In genomic region chr9:34566972-34567371, GRCh38 we compare ENCODE assay signal across 27 cellular contexts. TPM values are rescaled to one million over a fixed set of nuclear protein-coding genes. Genes with fewer than 3 reads are reported as not detected.
DNase-seq lines count a peak whose midpoint lies in the region; ATAC-seq and TF ChIP-seq lines count a peak whose summit lies in the region.
"Had no signal": no experiment of that assay in that cellular context is flagged by ENCODE, and none has a peak within 500 bp of the region (broad histone marks: within the 10 kb centered on the region; RNA-seq: fewer than 3 reads in every experiment).

No MANE protein-coding gene starts in this region.

- H3K4me3 ChIP-seq in BE2C (ENCODE audit: low read depth, low read length) (no peak overlapping the region), SK-N-SH (ENCODE audit: low read depth in 2 of 2, low read length in 1 of 2) (no peak overlapping the region), GM23338 (no peak overlapping the region)
- H3K4me3 ChIP-seq: BLaER1 treated with 17β-estradiol and CSF1 and Interleukin-3, amounts not matched to agents 10 nM and 100 nM; GM12878; SK-N-MC had no signal

- no peaks in the 10 kb centered on the region for H4K20me1 ChIP-seq in SK-N-SH (ENCODE audit: insufficient read depth)
- no peaks in the 10 kb centered on the region; the same call in 1 of the 2 replicates for H4K20me1 ChIP-seq in GM23338 (replicated peaks; ENCODE audit: insufficient read depth)

- H3K79me2 ChIP-seq in SK-N-SH (ENCODE audit: insufficient read depth) = no peaks in the 10 kb centered on the region
- H3K79me2 ChIP-seq in GM23338 (replicated peaks; ENCODE audit: insufficient read depth) = no peaks in the 10 kb centered on the region

- DNase-seq in BE2C (peak; percentile 29), SK-N-SH (peak; percentile 79), chondrocyte (ENCODE audit: low spot score) (peak; percentile 36), GM23338 (ENCODE audit: low spot score) (no peak), islet precursor cell (no peak)
- no peak for DNase-seq in activated CD4-positive, alpha-beta T cell treated with anti-CD3 and anti-CD28 coated beads, Interleukin-2, amount 10 ng/mL, durations not matched to agents 24 days and 14 days
- DNase-seq: Caco-2; CD4-positive, alpha-beta T cell; GDM1; MM.1S; NCI-H2029; NCI-H446; NCI-H524 treated with DMSO at 0.1 percent for 48 hours; NCI-H774; PC-3; SHP77 treated with DMSO at 0.1 percent for 48 hours had no signal

- peak in 1 of 2 experiments; percentile 72; a peak in 1 of 4 replicates for TF ChIP-seq EP300 in SK-N-SH (IDR thresholded peaks at IDR 0.05; ENCODE audit: borderline replicate concordance in 1 of 2, low read depth in 1 of 2, low read length in 1 of 2)

- WGBS in SK-N-SH (ENCODE audit: low lambda C conversion rate) = 40% methylated on average over 6 of the region's 6 CpGs

- POLR2A ChIA-PET in SK-N-SH (lab: Yijun Ruan, JAX) = interaction anchor here (0.7 kb wide), 1 partner anchor 13 kb away, joined by 3 read pairs; no protein-coding TSS in a partner anchor

- H3K9me3 Mint-ChIP-seq in chondrocyte (ENCODE audit: low read depth) (peaks cover 3% of the 10 kb centered on the region), nephron (no peaks in the 10 kb centered on the region), GM23338 (no peaks in the 10 kb centered on the region; the same call in 2 of the 3 replicates)
- H3K9me3 Mint-ChIP-seq in activated T-helper 17 cell treated with anti-CD3 and anti-CD28 coated beads, Interleukin-2, amount 50 U/mL, for 72 hours = no peaks in the 10 kb centered on the region
- H3K9me3 Mint-ChIP-seq in activated CD4-positive, alpha-beta T cell treated with anti-CD3 and anti-CD28 coated beads, Interleukin-2, amount 10 ng/mL, durations not matched to agents 24 days and 14 days = no peaks in the 10 kb centered on the region
- H3K9me3 Mint-ChIP-seq: CD4-positive, alpha-beta T cell had no signal

- H3K27me3 Mint-ChIP-seq in chondrocyte (ENCODE audit: low read depth) (peaks cover 34% of the 10 kb centered on the region), nephron (ENCODE audit: low read depth) (peaks cover 10% of the 10 kb centered on the region), GM23338 (ENCODE audit: insufficient read depth, low read depth, poor library complexity) (peaks cover 26% of the 10 kb centered on the region)
- peaks cover 30% of the 10 kb centered on the region for H3K27me3 Mint-ChIP-seq in activated T-helper 17 cell treated with anti-CD3 and anti-CD28 coated beads, Interleukin-2, amount 50 U/mL, for 72 hours
- peaks cover 9% of the 10 kb centered on the region for H3K27me3 Mint-ChIP-seq in activated CD4-positive, alpha-beta T cell treated with anti-CD3 and anti-CD28 coated beads, Interleukin-2, amount 10 ng/mL, durations not matched to agents 24 days and 14 days

- no peak overlapping the region for H2AFZ ChIP-seq in SK-N-SH (ENCODE audit: low read depth)
- no peak overlapping the region for H2AFZ ChIP-seq in GM23338

- no peak overlapping the region for H3K27ac Mint-ChIP-seq in chondrocyte (ENCODE audit: unreplicated experiment)
- peak overlapping the region; percentile 61 to 76 (median 65) for H3K27ac Mint-ChIP-seq in nephron
- no peak overlapping the region for H3K27ac Mint-ChIP-seq in activated T-helper 17 cell treated with anti-CD3 and anti-CD28 coated beads, Interleukin-2, amount 50 U/mL, for 72 hours
- no peak overlapping the region for H3K27ac Mint-ChIP-seq in GM23338
- no peak overlapping the region for H3K27ac Mint-ChIP-seq in activated CD4-positive, alpha-beta T cell treated with anti-CD3 and anti-CD28 coated beads, Interleukin-2, amount 10 ng/mL, durations not matched to agents 24 days and 14 days
- H3K27ac Mint-ChIP-seq: CD4-positive, alpha-beta T cell; IgD-negative memory B cell had no signal

- H3K36me3 ChIP-seq in BE2C (peaks cover 72% of the 10 kb centered on the region), SK-N-SH (replicated peaks in 1 of 2; ENCODE audit: control insufficient read depth in 1 of 2, insufficient read depth in 2 of 2, low read length in 1 of 2) (no peaks in the 10 kb centered on the region), GM23338 (ENCODE audit: insufficient read depth) (no peaks in the 10 kb centered on the region)
- H3K36me3 ChIP-seq: BLaER1 treated with 17β-estradiol and CSF1 and Interleukin-3, amounts not matched to agents 10 nM and 100 nM had no signal

- ATAC-seq in activated T-helper 17 cell treated with anti-CD3 and anti-CD28 coated beads, Interleukin-2, amount 50 U/mL, for 72 hours (replicated peaks) = no peak
- ATAC-seq in GM23338 = no peak
- ATAC-seq: GM12878, HCT116, PC-3 had no signal

- CTCF ChIA-PET in SK-N-SH (lab: Yijun Ruan, JAX) = interaction anchor here (0.6 to 5.9 kb wide), 9 partner anchors 12 to 188 kb away, joined by 3 to 59 read pairs (median 3); no protein-coding TSS in a partner anchor

- H3F3A ChIP-seq in SK-N-SH (replicated peaks; ENCODE audit: insufficient read depth) = no peaks in the 10 kb centered on the region
- no peaks in the 10 kb centered on the region for H3F3A ChIP-seq in GM23338 (replicated peaks; ENCODE audit: low read depth)

- H3K27me3 ChIP-seq in BE2C = no peaks in the 10 kb centered on the region
- no peaks in the 10 kb centered on the region; the same call in 1 of the 2 replicates for H3K27me3 ChIP-seq in SK-N-SH (ENCODE audit: insufficient read depth)
- H3K27me3 ChIP-seq in GM23338 (ENCODE audit: insufficient read depth) = no peaks in the 10 kb centered on the region

- H3K9me3 ChIP-seq in BE2C (no peaks in the 10 kb centered on the region), SK-N-SH (no peaks in the 10 kb centered on the region)
- H3K9me3 ChIP-seq: Caco-2 had no signal

- H3K4me2 ChIP-seq in SK-N-SH = no peak overlapping the region
- H3K4me2 ChIP-seq in GM23338 = no peak overlapping the region
- H3K4me2 ChIP-seq: BLaER1 treated with 17β-estradiol and CSF1 and Interleukin-3, amounts not matched to agents 10 nM and 100 nM; KMS-11 had no signal

- H3K9ac ChIP-seq in SK-N-SH = no peak overlapping the region
- H3K9ac ChIP-seq: BLaER1 treated with 17β-estradiol and CSF1 and Interleukin-3, amounts not matched to agents 10 nM and 100 nM; KMS-11 had no signal

- H3K4me1 Mint-ChIP-seq in chondrocyte (ENCODE audit: low read depth) = no peaks in the 10 kb centered on the region
- peaks cover 81% of the 10 kb centered on the region for H3K4me1 Mint-ChIP-seq in nephron
- H3K4me1 Mint-ChIP-seq in activated T-helper 17 cell treated with anti-CD3 and anti-CD28 coated beads, Interleukin-2, amount 50 U/mL, for 72 hours = no peaks in the 10 kb centered on the region
- H3K4me1 Mint-ChIP-seq in GM23338 = peaks cover 48% of the 10 kb centered on the region
- H3K4me1 Mint-ChIP-seq in activated CD4-positive, alpha-beta T cell treated with anti-CD3 and anti-CD28 coated beads, Interleukin-2, amount 10 ng/mL, durations not matched to agents 24 days and 14 days = no peaks in the 10 kb centered on the region

- TF ChIP-seq CTCF in BE2C (IDR thresholded peaks at IDR 0.05; ENCODE audit: low read depth, low read length) = no peak
- no peak for TF ChIP-seq CTCF in SK-N-SH (IDR thresholded peaks at IDR 0.05)
- no peak for TF ChIP-seq CTCF in chondrocyte (IDR thresholded peaks at IDR 0.05)
- no peak for TF ChIP-seq CTCF in nephron (IDR thresholded peaks at IDR 0.05; ENCODE audit: unreplicated experiment in 3 of 3)
- TF ChIP-seq CTCF in GM23338 (conservative IDR thresholded peaks at IDR 0.05; ENCODE audit: low read depth in 2 of 2) = no peak

- H3K27ac ChIP-seq in SK-N-SH (ENCODE audit: low read depth in 2 of 2, low read length in 1 of 2) = peak overlapping the region in 1 of 2 experiments; percentile 94; a peak in 2 of 4 replicates
- H3K27ac ChIP-seq in GM23338 (ENCODE audit: low read depth) = no peak overlapping the region
- H3K27ac ChIP-seq: BLaER1 treated with 17β-estradiol and CSF1 and Interleukin-3, amounts not matched to agents 10 nM and 100 nM; HL-60; KMS-11; SK-N-MC had no signal

- no peaks in the 10 kb centered on the region for H3K9me2 ChIP-seq in SK-N-SH
- H3K9me2 ChIP-seq in GM23338 (ENCODE audit: insufficient read depth) = no peaks in the 10 kb centered on the region

- H3K4me3 Mint-ChIP-seq in chondrocyte (ENCODE audit: unreplicated experiment) (no peak overlapping the region), nephron (peak overlapping the region in 1 of 3 experiments; percentile 25), GM23338 (no peak overlapping the region; the same call in 2 of the 3 replicates)
- no peak overlapping the region for H3K4me3 Mint-ChIP-seq in activated T-helper 17 cell treated with anti-CD3 and anti-CD28 coated beads, Interleukin-2, amount 50 U/mL, for 72 hours
- H3K4me3 Mint-ChIP-seq in activated CD4-positive, alpha-beta T cell treated with anti-CD3 and anti-CD28 coated beads, Interleukin-2, amount 10 ng/mL, durations not matched to agents 24 days and 14 days = no peak overlapping the region
- H3K4me3 Mint-ChIP-seq: CD4-positive, alpha-beta T cell; IgD-negative memory B cell had no signal

- TF ChIP-seq RAD21 in SK-N-SH (IDR thresholded peaks at IDR 0.05; ENCODE audit: low read length) = peak; percentile 24; the same call in 1 of the 2 replicates

- H3K4me1 ChIP-seq in BE2C (peaks cover 58% of the 10 kb centered on the region), SK-N-SH (ENCODE audit: control insufficient read depth in 1 of 2, insufficient read depth in 2 of 2, low read depth in 1 of 2, low read length in 1 of 2) (peaks cover 0 to 70% of the 10 kb centered on the region in 2 experiments; a peak in 2 of 4 replicates), GM23338 (ENCODE audit: insufficient read depth) (peaks cover 16% of the 10 kb centered on the region; the same call in 1 of the 2 replicates)
- H3K4me1 ChIP-seq: Caco-2 had no signal

- H3K36me3 Mint-ChIP-seq in chondrocyte (ENCODE audit: low read depth) = peaks cover 5% of the 10 kb centered on the region
- peaks cover 39% of the 10 kb centered on the region for H3K36me3 Mint-ChIP-seq in nephron (ENCODE audit: low read depth)
- H3K36me3 Mint-ChIP-seq in activated T-helper 17 cell treated with anti-CD3 and anti-CD28 coated beads, Interleukin-2, amount 50 U/mL, for 72 hours (ENCODE audit: low read depth) = no peaks in the 10 kb centered on the region
- H3K36me3 Mint-ChIP-seq in GM23338 (ENCODE audit: low read depth) = no peaks in the 10 kb centered on the region; the same call in 2 of the 3 replicates
- H3K36me3 Mint-ChIP-seq in activated CD4-positive, alpha-beta T cell treated with anti-CD3 and anti-CD28 coated beads, Interleukin-2, amount 10 ng/mL, durations not matched to agents 24 days and 14 days (ENCODE audit: low read depth) = no peaks in the 10 kb centered on the region
- H3K36me3 Mint-ChIP-seq: IgD-negative memory B cell had no signal

- intact Hi-C loops in activated CD4-positive, alpha-beta T cell treated with anti-CD3 and anti-CD28 coated beads, Interleukin-2, amount 10 ng/mL, durations not matched to agents 24 days and 14 days (cut with micrococcal nuclease) = no loop called here

RNA-seq across cellular contexts. Expression of gene CNTFR, which starts 22.6 kb away (rescaled TPM):
- polyA plus RNA-seq in BE2C (2012; ENCODE audit: insufficient read depth, insufficient read length, low read depth) = 110 TPM
- polyA plus RNA-seq in SK-N-SH (2012; rRNA removed) = 1.8 and 3.7 TPM in 2 replicates
- 2.5 and 5.0 TPM in 2 replicates for polyA plus RNA-seq in SK-N-SH (2012; cell fraction: cytosol; rRNA removed)
- 1.2 and 2.3 TPM in 2 replicates for polyA plus RNA-seq in SK-N-SH (2012; cell fraction: nucleus; rRNA removed)
- 0.12 TPM in 1 of 3 replicates, not detected in the others for total RNA-seq in chondrocyte
- not detected for total RNA-seq in activated T-helper 17 cell treated with anti-CD3 and anti-CD28 coated beads, Interleukin-2, amount 50 U/mL, for 72 hours
- total RNA-seq in GM23338 (2014; rRNA removed; shearing (Covaris generic)) = 1.1 and 1.9 TPM in 2 replicates
- 0.59 and 0.73 TPM in 2 replicates for polyA plus RNA-seq in GM23338 (2016; fragmentation: Nextera tagmentation; extraction: Ambion mirVana)
- total RNA-seq in activated CD4-positive, alpha-beta T cell treated with anti-CD3 and anti-CD28 coated beads, Interleukin-2, amount 10 ng/mL, durations not matched to agents 24 days and 14 days = not detected in 2 replicates
- total RNA-seq: CD4-positive, alpha-beta T cell; GM12878; PC-3; RPMI7951 had no signal
- polyA plus RNA-seq: AG04450, GM12878, IgD-negative memory B cell had no signal

RNA-seq across cellular contexts. Expression of gene ENHO, which starts 44.2 kb away (rescaled TPM):
- 2.5 TPM for polyA plus RNA-seq in BE2C (2012; ENCODE audit: insufficient read depth, insufficient read length, low read depth)
- polyA plus RNA-seq in SK-N-SH (2012; rRNA removed) = 1.2 and 1.5 TPM in 2 replicates
- 0.44 and 1.2 TPM in 2 replicates for polyA plus RNA-seq in SK-N-SH (2012; cell fraction: cytosol; rRNA removed)
- 0.18 and 1.0 TPM in 2 replicates for polyA plus RNA-seq in SK-N-SH (2012; cell fraction: nucleus; rRNA removed)
- 0.97 to 1.6 TPM (median 1.3 TPM) in 3 replicates for total RNA-seq in chondrocyte
- total RNA-seq in activated T-helper 17 cell treated with anti-CD3 and anti-CD28 coated beads, Interleukin-2, amount 50 U/mL, for 72 hours = not detected
- 9.2 and 13.8 TPM in 2 replicates for total RNA-seq in GM23338 (2014; rRNA removed; shearing (Covaris generic))
- polyA plus RNA-seq in GM23338 (2016; fragmentation: Nextera tagmentation; extraction: Ambion mirVana) = 17.5 and 19.7 TPM in 2 replicates
- not detected in 2 replicates for total RNA-seq in activated CD4-positive, alpha-beta T cell treated with anti-CD3 and anti-CD28 coated beads, Interleukin-2, amount 10 ng/mL, durations not matched to agents 24 days and 14 days
- total RNA-seq: GM12878 had no signal
- polyA plus RNA-seq: AG04450, GM12878, IgD-negative memory B cell had no signal

RNA-seq across cellular contexts. Expression of gene RPP25L, which starts 44.9 kb away (rescaled TPM):
- polyA plus RNA-seq in BE2C (2012; ENCODE audit: insufficient read depth, insufficient read length, low read depth) = 78.3 TPM
- polyA plus RNA-seq in SK-N-SH (2012; rRNA removed) (46.3 and 47.6 TPM in 2 replicates), GM23338 (2016; fragmentation: Nextera tagmentation; extraction: Ambion mirVana) (16.4 and 18.5 TPM in 2 replicates)
- 22.6 and 32.3 TPM in 2 replicates for polyA plus RNA-seq in SK-N-SH (2012; cell fraction: cytosol; rRNA removed)
- polyA plus RNA-seq in SK-N-SH (2012; cell fraction: nucleus; rRNA removed) = 21.7 and 29.2 TPM in 2 replicates
- total RNA-seq in chondrocyte = 10.6 to 11.0 TPM (median 10.9 TPM) in 3 replicates
- 10 to 100 TPM; 21.3 to 25.8 TPM for total RNA-seq in activated T-helper 17 cell treated with anti-CD3 and anti-CD28 coated beads, Interleukin-2, amount 50 U/mL, for 72 hours
- total RNA-seq in GM23338 (2014; rRNA removed; shearing (Covaris generic)) = 19.9 and 25.1 TPM in 2 replicates
- 34.8 and 36.1 TPM in 2 replicates for total RNA-seq in activated CD4-positive, alpha-beta T cell treated with anti-CD3 and anti-CD28 coated beads, Interleukin-2, amount 10 ng/mL, durations not matched to agents 24 days and 14 days

RNA-seq across cellular contexts. Expression of gene DCTN3, which starts 53.3 kb away (rescaled TPM):
- polyA plus RNA-seq in BE2C (2012; ENCODE audit: insufficient read depth, insufficient read length, low read depth) = 154 TPM
- polyA plus RNA-seq in SK-N-SH (2012; rRNA removed) (210 and 300 TPM in 2 replicates), GM23338 (2016; fragmentation: Nextera tagmentation; extraction: Ambion mirVana) (17.9 and 23.2 TPM in 2 replicates)
- 232 and 236 TPM in 2 replicates for polyA plus RNA-seq in SK-N-SH (2012; cell fraction: cytosol; rRNA removed)
- 163 and 193 TPM in 2 replicates for polyA plus RNA-seq in SK-N-SH (2012; cell fraction: nucleus; rRNA removed)
- 79.5 to 105 TPM (median 79.5 TPM) in 3 replicates for total RNA-seq in chondrocyte
- total RNA-seq in activated T-helper 17 cell treated with anti-CD3 and anti-CD28 coated beads, Interleukin-2, amount 50 U/mL, for 72 hours = 10 to 100 TPM; 78.4 to 96.4 TPM
- total RNA-seq in GM23338 (2014; rRNA removed; shearing (Covaris generic)) = 12.9 and 20.6 TPM in 2 replicates
- total RNA-seq in activated CD4-positive, alpha-beta T cell treated with anti-CD3 and anti-CD28 coated beads, Interleukin-2, amount 10 ng/mL, durations not matched to agents 24 days and 14 days = 50.9 and 57.0 TPM in 2 replicates

Comparison
In these comparisons a context has a peak if more than half of its experiments do, and no peak if none do; other contexts are left out.
1. DNase-seq: peak in BE2C (single experiment), SK-N-SH (single experiment) and chondrocyte (single experiment); none in GM23338 (single experiment), activated CD4-positive, alpha-beta T cell treated with anti-CD3 and anti-CD28 coated beads, Interleukin-2, amount 10 ng/mL, durations not matched to agents 24 days and 14 days (single experiment) and islet precursor cell (single experiment).
2. H3K27ac Mint-ChIP-seq: peak in nephron (3 of 3); none in chondrocyte (single experiment), activated T-helper 17 cell treated with anti-CD3 and anti-CD28 coated beads, Interleukin-2, amount 50 U/mL, for 72 hours (single experiment), GM23338 (single experiment) and activated CD4-positive, alpha-beta T cell treated with anti-CD3 and anti-CD28 coated beads, Interleukin-2, amount 10 ng/mL, durations not matched to agents 24 days and 14 days (single experiment).